Comparison of ENCODE assay signal across 37 cellular contexts in genomic region chr3:114151091-114151490, GRCh38. TPM values are rescaled to one million over a fixed set of nuclear protein-coding genes. Genes with fewer than 3 reads are reported as not detected.
"Had no signal": no experiment of that assay in that cellular context is flagged by ENCODE, and none has a peak within 500 bp of the region (broad histone marks: within the 10 kb centered on the region; RNA-seq: fewer than 3 reads in every experiment).

No MANE protein-coding gene starts in this region.

- H3K27me3 ChIP-seq: left lung, neutrophil, ovary, right atrium auricular region, right lobe of liver, tibial nerve, uterus had no signal

- DNase-seq: hippocampal formation; immature natural killer cell; kidney; left colon; left lung; lower lobe of right lung; mammary epithelial cell; mesenchymal stem cell; naive B cell; natural killer cell; nephron progenitor cell; occipital lobe; ovary; right lobe of liver; stimulated activated CD4-positive, alpha-beta T cell treated with anti-CD3 and anti-CD28 coated beads, Interleukin-1b, Interleukin-23, amount 100 ng/mL, for 48 hours; stimulated activated CD4-positive, alpha-beta T cell treated with anti-CD3 and anti-CD28 coated beads, Interleukin-2, amount 100 ng/mL, for 48 hours; stimulated activated CD4-positive, alpha-beta T cell treated with anti-CD3 and anti-CD28 coated beads, Interleukin-4, amount 100 ng/mL, for 4 hours; stimulated activated CD8-positive, alpha-beta memory T cell treated with anti-CD3 and anti-CD28 coated beads, Interleukin-4, amount 100 ng/mL, for 48 hours; stimulated activated naive CD4-positive, alpha-beta T cell treated with Interleukin-2 at 50 U/mL for 16 hours; stimulated activated naive CD8-positive, alpha-beta T cell treated with anti-CD3 and anti-CD28 coated beads, Interleukin-15, amount 100 ng/mL, for 72 hours; substantia nigra; uterus had no signal

- H3K4me1 Mint-ChIP-seq: stimulated activated memory B cell treated with anti-CD40 and anti-IgM and Interleukin-4, amounts not matched to agents 10 μg/mL and 1 μg/mL and 100 μg/mL, for 72 hours had no signal

- H3K27ac ChIP-seq: left lung, lower lobe of right lung, neural progenitor cell, neutrophil, ovary, right atrium auricular region, right lobe of liver, tibial nerve, uterus had no signal

- H3K4me3 ChIP-seq: left lung, lower lobe of right lung, neural progenitor cell, ovary, right atrium auricular region, right lobe of liver, smooth muscle cell, tibial nerve, uterus had no signal

- H3K4me3 Mint-ChIP-seq: immature natural killer cell; mesothelial cell of epicardium; naive B cell; natural killer cell; nephron progenitor cell; neural progenitor cell; stimulated activated memory B cell treated with anti-CD40 and anti-IgM and Interleukin-4, amounts not matched to agents 10 μg/mL and 1 μg/mL and 100 μg/mL, for 72 hours; stimulated activated naive CD8-positive, alpha-beta T cell treated with anti-CD3 and anti-CD28 coated beads, Interleukin-15, amount 100 ng/mL, for 72 hours; type B pancreatic cell had no signal

- H3K9ac ChIP-seq: neural progenitor cell had no signal

- H3K9me3 Mint-ChIP-seq: immature natural killer cell; mesothelial cell of epicardium; naive B cell; natural killer cell; nephron progenitor cell; neural progenitor cell; stimulated activated memory B cell treated with anti-CD40 and anti-IgM and Interleukin-4, amounts not matched to agents 10 μg/mL and 1 μg/mL and 100 μg/mL, for 72 hours; stimulated activated naive CD8-positive, alpha-beta T cell treated with anti-CD3 and anti-CD28 coated beads, Interleukin-15, amount 100 ng/mL, for 72 hours; type B pancreatic cell had no signal

- H3K27ac Mint-ChIP-seq: immature natural killer cell; mesothelial cell of epicardium; naive B cell; natural killer cell; nephron progenitor cell; neural progenitor cell; progenitor cell of endocrine pancreas; stimulated activated memory B cell treated with anti-CD40 and anti-IgM and Interleukin-4, amounts not matched to agents 10 μg/mL and 1 μg/mL and 100 μg/mL, for 72 hours; stimulated activated naive CD8-positive, alpha-beta T cell treated with anti-CD3 and anti-CD28 coated beads, Interleukin-15, amount 100 ng/mL, for 72 hours; type B pancreatic cell had no signal

- ATAC-seq: left colon; left lung; lower lobe of right lung; natural killer cell; right lobe of liver; stimulated activated memory B cell treated with anti-CD40 and anti-IgM and Interleukin-4, amounts not matched to agents 10 μg/mL and 1 μg/mL and 100 μg/mL, for 72 hours; stimulated activated naive CD8-positive, alpha-beta T cell treated with anti-CD3 and anti-CD28 coated beads, Interleukin-15, amount 100 ng/mL, for 72 hours had no signal

- H3K4me2 ChIP-seq: neural progenitor cell, smooth muscle cell had no signal

- H3K36me3 ChIP-seq: left lung, lower lobe of right lung, neural progenitor cell, neutrophil, ovary, right atrium auricular region, right lobe of liver, tibial nerve, uterus had no signal

- H3K27me3 Mint-ChIP-seq: naive B cell; stimulated activated memory B cell treated with anti-CD40 and anti-IgM and Interleukin-4, amounts not matched to agents 10 μg/mL and 1 μg/mL and 100 μg/mL, for 72 hours; stimulated activated naive CD8-positive, alpha-beta T cell treated with anti-CD3 and anti-CD28 coated beads, Interleukin-15, amount 100 ng/mL, for 72 hours had no signal

- H3K4me1 ChIP-seq: right lobe of liver, uterus had no signal

- H3K36me3 Mint-ChIP-seq: immature natural killer cell; mesothelial cell of epicardium; naive B cell; natural killer cell; neural progenitor cell; stimulated activated memory B cell treated with anti-CD40 and anti-IgM and Interleukin-4, amounts not matched to agents 10 μg/mL and 1 μg/mL and 100 μg/mL, for 72 hours; type B pancreatic cell had no signal

RNA-seq across cellular contexts. Expression of gene DRD3, which starts 27.8 kb away (rescaled TPM):
- total RNA-seq: kidney, left colon, left lung, liver, lower lobe of right lung, mammary epithelial cell, mesothelial cell of epicardium, mononuclear cell, natural killer cell, occipital lobe, ovary, progenitor cell of endocrine pancreas, pulmonary artery endothelial cell, renal cortical epithelial cell, right atrium auricular region, right lobe of liver, skeletal muscle tissue, smooth muscle cell, tibial nerve, ureter, uterus had no signal
- polyA plus RNA-seq: liver, mammary epithelial cell, ovary, smooth muscle cell had no signal
